21 cellular contexts compared by ENCODE assay signal in genomic region chr13:114021464-114022308, GRCh38. TPM values are rescaled to one million over a fixed set of nuclear protein-coding genes. Genes with fewer than 3 reads are reported as not detected.
DNase-seq lines count a peak whose midpoint lies in the region; ATAC-seq, FAIRE-seq and TF ChIP-seq lines count a peak whose summit lies in the region.
"Had no signal": no experiment of that assay in that cellular context is flagged by ENCODE, and none has a peak within 500 bp of the region (broad histone marks: within the 10 kb centered on the region; RNA-seq: fewer than 3 reads in every experiment).

No MANE protein-coding gene starts in this region.

- no peaks in the 10 kb centered on the region for H3K27me3 Mint-ChIP-seq in WTC11 (ENCODE audit: low read depth)
- H3K27me3 Mint-ChIP-seq: activated naive CD4-positive, alpha-beta T cell treated with anti-CD3 and anti-CD28 coated beads, Interleukin-2, amount 10 ng/mL, durations not matched to agents 7 days and 5 days had no signal

- intact Hi-C loops in HepG2 (cut with micrococcal nuclease; ENCODE audit: unreplicated experiment) (no loop called here), right lobe of liver (cut with DNase I) (no loop called here)

- CTCF ChIA-PET in HepG2 (lab: Yijun Ruan, JAX; ENCODE audit: low intra/inter-chr PET ratio, low total read pairs) (no interaction called here), WTC11 (lab: Charles Lee) (no interaction called here)

- no peak for TF ChIP-seq EP300 in HepG2 (IDR thresholded peaks at IDR 0.05; ENCODE audit: low read depth in 2 of 2, low read length in 2 of 2)
- TF ChIP-seq EP300 in HepG2 (CRISPR knock-in tag; IDR thresholded peaks at IDR 0.05; ENCODE audit: borderline replicate concordance): no peak

- no peak overlapping the region for H3K4me2 ChIP-seq in HepG2 (ENCODE audit: low read depth, low read length)

- H3K27me3 ChIP-seq in HepG2 (ENCODE audit: control insufficient read depth in 1 of 2, insufficient read depth in 2 of 2, low read length in 2 of 2) (peaks cover 8 to 68% of the 10 kb centered on the region in 2 experiments), right lobe of liver (no peaks in the 10 kb centered on the region), layer of hippocampus (ENCODE audit: control insufficient read depth, insufficient read depth, low read length) (no peaks in the 10 kb centered on the region)

- POLR2A ChIA-PET in HepG2 (lab: Yijun Ruan, JAX) (no interaction called here), WTC11 (lab: Charles Lee) (no interaction called here)

- in situ Hi-C loops in HepG2 (cut with HindIII; ENCODE audit: extremely low pct_ligation_motif_present, low pct_unique_long_range_greater_than_20kb): no loop called here

- BruUV-seq in HepG2 (replicated peaks; lab: Mats Ljungman, UMichigan): no TSS peak

- TF ChIP-seq RAD21 in HepG2 (CRISPR knock-in tag; IDR thresholded peaks at IDR 0.05): no peak

- peaks cover 10% of the 10 kb centered on the region; the same call in 1 of the 2 replicates for H3K4me1 ChIP-seq in HepG2 (ENCODE audit: insufficient read depth, low read length)
- H3K4me1 ChIP-seq in right lobe of liver: no peaks in the 10 kb centered on the region

- H3K27ac Mint-ChIP-seq in WTC11: peak overlapping the region; percentile 41; the same call in 1 of the 2 replicates
- H3K27ac Mint-ChIP-seq: T-helper 2 cell treated with Interferon-gamma antibody and Interleukin-4, amounts not matched to agents 5 μg/mL and 100 μg/mL, for 36 hours had no signal

- peaks cover 2% of the 10 kb centered on the region; the same call in 1 of the 2 replicates for H3K36me3 Mint-ChIP-seq in WTC11

- H3K36me3 ChIP-seq in HepG2 (replicated peaks in 1 of 2; ENCODE audit: control insufficient read depth in 1 of 2, insufficient read depth in 2 of 2, low read length in 2 of 2): no peaks in the 10 kb centered on the region
- H3K36me3 ChIP-seq in right lobe of liver: no peaks in the 10 kb centered on the region

- no peak overlapping the region for H3K9ac ChIP-seq in HepG2 (ENCODE audit: insufficient read depth, low read depth, low read length)

- H2AFZ ChIP-seq in HepG2 (ENCODE audit: low read length): no peak overlapping the region

- no peak for TF ChIP-seq POLR2A in HepG2 (IDR thresholded peaks at IDR 0.05; ENCODE audit: insufficient read depth in 1 of 2, low read depth in 2 of 2, low read length in 2 of 2)
- no peak for TF ChIP-seq POLR2A in right lobe of liver (IDR thresholded peaks at IDR 0.05)

- H3K4me1 Mint-ChIP-seq in WTC11: peaks cover 7% of the 10 kb centered on the region

- no peak overlapping the region for H3K4me3 ChIP-seq in HepG2 (replicated peaks in 1 of 3; ENCODE audit: insufficient read depth in 1 of 3, low read depth in 2 of 3, low read length in 3 of 3)
- H3K4me3 ChIP-seq in right lobe of liver: no peak overlapping the region

- TF ChIP-seq CTCF in HepG2 (CRISPR knock-in tag; IDR thresholded peaks at IDR 0.05) (no peak), right lobe of liver (IDR thresholded peaks at IDR 0.05) (no peak), WTC11 (IDR thresholded peaks at IDR 0.05) (no peak)

- DNase-seq in HepG2 (ENCODE audit: low spot score) (no peak), right lobe of liver (no peak), WTC11 (ENCODE audit: low spot score) (no peak), urothelium cell line (ENCODE audit: low spot score) (no peak)
- no peak for DNase-seq in NK-92 treated with Interleukin-12 subunit alpha and Interleukin-12 subunit beta, amount 100 ng/mL, for 24 hours (lab: John Stamatoyannopoulos, UW)
- DNase-seq: activated CD4-positive, alpha-beta T cell treated with anti-CD3 and anti-CD28 coated beads for 1 hour; activated CD8-positive, alpha-beta memory T cell treated with anti-CD3 and anti-CD28 coated beads, Interleukin-2, amount 50 U/mL, for 4 hours; activated naive CD4-positive, alpha-beta T cell treated with anti-CD3 and anti-CD28 coated beads, Interleukin-2, amount 10 ng/mL, durations not matched to agents 7 days and 5 days; cortex of kidney; erythroblast; IMR-90; mammary epithelial cell; retina had no signal

- FAIRE-seq in HepG2 (lab: Jason Lieb, UNC): no peak
- FAIRE-seq in urothelium cell line (lab: Jason Lieb, UNC): peak; percentile 72

- no peak overlapping the region for H3K4me3 Mint-ChIP-seq in WTC11
- H3K4me3 Mint-ChIP-seq: activated naive CD4-positive, alpha-beta T cell treated with anti-CD3 and anti-CD28 coated beads, Interleukin-2, amount 10 ng/mL, durations not matched to agents 7 days and 5 days; neural crest cell; T-helper 2 cell treated with Interferon-gamma antibody and Interleukin-4, amounts not matched to agents 5 μg/mL and 100 μg/mL, for 36 hours had no signal

- H3K79me2 ChIP-seq in HepG2 (ENCODE audit: insufficient read depth, low read length): no peaks in the 10 kb centered on the region

- no peaks in the 10 kb centered on the region for H3K9me3 Mint-ChIP-seq in WTC11
- H3K9me3 Mint-ChIP-seq: activated naive CD4-positive, alpha-beta T cell treated with anti-CD3 and anti-CD28 coated beads, Interleukin-2, amount 10 ng/mL, durations not matched to agents 7 days and 5 days; neural crest cell; T-helper 2 cell treated with Interferon-gamma antibody and Interleukin-4, amounts not matched to agents 5 μg/mL and 100 μg/mL, for 36 hours had no signal

- H3K9me3 ChIP-seq in HepG2 (ENCODE audit: low read length): no peaks in the 10 kb centered on the region
- no peaks in the 10 kb centered on the region for H3K9me3 ChIP-seq in right lobe of liver

- no CpG with 5 or more reads among the region's 25 CpGs for WGBS in HepG2 (ENCODE audit: low lambda C conversion rate)
- 61% methylated on average over 3 of the region's 25 CpGs for WGBS in right lobe of liver (ENCODE audit: insufficient coverage, low coverage, low lambda C conversion rate, missing lambda C conversion rate)

- H3K27ac ChIP-seq in HepG2 (ENCODE audit: extremely low read length, insufficient read depth, low read length): no peak overlapping the region
- H3K27ac ChIP-seq in right lobe of liver: no peak overlapping the region
- H3K27ac ChIP-seq in layer of hippocampus (ENCODE audit: low read depth, low read length): peak overlapping the region; percentile 6

- no peaks in the 10 kb centered on the region for H4K20me1 ChIP-seq in HepG2 (ENCODE audit: insufficient read depth, low read length)

- peak; percentile 9; the same call in 1 of the 3 replicates for ATAC-seq in HepG2
- no peak for ATAC-seq in right lobe of liver
- ATAC-seq in WTC11: no peak
- no peak for ATAC-seq in HG03175 (IDR thresholded peaks at IDR 0.05; ENCODE audit: unreplicated experiment)
- no peak for ATAC-seq in HG03469 (IDR thresholded peaks at IDR 0.05; ENCODE audit: unreplicated experiment)

TF ChIP-seq in HepG2, 621 proteins besides CTCF, POLR2A, EP300 and RAD21 (continues in another document):
- TF ChIP-seq JDP2 (CRISPR knock-in tag; IDR thresholded peaks at IDR 0.05; ENCODE audit: borderline replicate concordance) (no peak), EED (CRISPR knock-in tag; IDR thresholded peaks at IDR 0.05) (no peak), ZNF547 (CRISPR knock-in tag; IDR thresholded peaks at IDR 0.05) (no peak)

TF ChIP-seq in WTC11, 78 proteins besides CTCF, POLR2A, EP300 and RAD21:
- TF ChIP-seq RELA (CRISPR knock-in tag; IDR thresholded peaks at IDR 0.05; ENCODE audit: borderline replicate concordance) (no peak), SP1 (CRISPR knock-in tag; conservative IDR thresholded peaks at IDR 0.05) (no peak), ZBTB21 (CRISPR knock-in tag; IDR thresholded peaks at IDR 0.05; ENCODE audit: borderline replicate concordance) (no peak)

RNA-seq across cellular contexts. Expression of gene C13orf46, which starts 47.8 kb away (rescaled TPM):
- total RNA-seq in HepG2 (2016; rRNA removed; fragmentation: Illumina TruSeq; extraction: Trizol): not detected in 2 replicates
- not detected in 2 replicates for total RNA-seq in HepG2 (2016; cell fraction: cytosol; rRNA removed; fragmentation: Illumina TruSeq; extraction: Trizol; ENCODE audit: low read depth)
- total RNA-seq in HepG2 (2016; cell fraction: insoluble cytoplasmic fraction; rRNA removed; fragmentation: Illumina TruSeq; extraction: Trizol): not detected in 2 replicates
- not detected in 2 replicates for total RNA-seq in HepG2 (2016; cell fraction: membrane; rRNA removed; fragmentation: Illumina TruSeq; extraction: Trizol)
- total RNA-seq in HepG2 (2016; cell fraction: nucleus; rRNA removed; fragmentation: Illumina TruSeq; extraction: Trizol): not detected in 2 replicates
- 0.01 TPM in 1 of 2 replicates, not detected in the other for polyA plus RNA-seq in HepG2 (2011; rRNA removed)
- polyA plus RNA-seq in HepG2 (2011; cell fraction: cytosol; rRNA removed): not detected in 2 replicates
- polyA plus RNA-seq in HepG2 (2011; cell fraction: nucleus; rRNA removed): 0.03 TPM in 1 of 2 replicates, not detected in the other
- not detected in 2 replicates for polyA plus RNA-seq in HepG2 (2012)
- not detected in 2 replicates for polyA plus RNA-seq in HepG2 (2016; cell fraction: cytosol; fragmentation: Illumina TruSeq; extraction: Trizol; ENCODE audit: low read depth)
- not detected in 2 replicates for polyA plus RNA-seq in HepG2 (2016; cell fraction: insoluble cytoplasmic fraction; fragmentation: Illumina TruSeq; extraction: Trizol; ENCODE audit: low read depth)
- polyA plus RNA-seq in HepG2 (2016; cell fraction: membrane; fragmentation: Illumina TruSeq; extraction: Trizol; ENCODE audit: low read depth): not detected in 2 replicates
- polyA plus RNA-seq in HepG2 (2016; cell fraction: nucleus; fragmentation: Illumina TruSeq; extraction: Trizol; ENCODE audit: insufficient read depth, low read depth): not detected in 2 replicates
- polyA minus RNA-seq in HepG2 (2011; rRNA and poly(A)+ RNA removed; ENCODE audit: low replicate concordance): 1.9 TPM in 1 of 2 replicates, not detected in the other
- polyA minus RNA-seq in HepG2 (2011; cell fraction: cytosol; rRNA and poly(A)+ RNA removed): not detected in 2 replicates
- polyA minus RNA-seq in HepG2 (2011; cell fraction: nucleus; rRNA and poly(A)+ RNA removed): 0.13 TPM in 1 of 2 replicates, not detected in the other
- total RNA-seq in right lobe of liver: 1 to 10 TPM in 2 of 6 experiments, under 1 TPM in 4; 0.04 to 1.1 (median 0.60) TPM
- total RNA-seq in WTC11 (2021): 0.27 to 0.50 TPM (median 0.37 TPM) in 3 replicates
- total RNA-seq: G401, NCI-H460, SK-MEL-5 had no signal
